ENCODE assay signal across 8 cellular contexts in the genomic region with DNA sequence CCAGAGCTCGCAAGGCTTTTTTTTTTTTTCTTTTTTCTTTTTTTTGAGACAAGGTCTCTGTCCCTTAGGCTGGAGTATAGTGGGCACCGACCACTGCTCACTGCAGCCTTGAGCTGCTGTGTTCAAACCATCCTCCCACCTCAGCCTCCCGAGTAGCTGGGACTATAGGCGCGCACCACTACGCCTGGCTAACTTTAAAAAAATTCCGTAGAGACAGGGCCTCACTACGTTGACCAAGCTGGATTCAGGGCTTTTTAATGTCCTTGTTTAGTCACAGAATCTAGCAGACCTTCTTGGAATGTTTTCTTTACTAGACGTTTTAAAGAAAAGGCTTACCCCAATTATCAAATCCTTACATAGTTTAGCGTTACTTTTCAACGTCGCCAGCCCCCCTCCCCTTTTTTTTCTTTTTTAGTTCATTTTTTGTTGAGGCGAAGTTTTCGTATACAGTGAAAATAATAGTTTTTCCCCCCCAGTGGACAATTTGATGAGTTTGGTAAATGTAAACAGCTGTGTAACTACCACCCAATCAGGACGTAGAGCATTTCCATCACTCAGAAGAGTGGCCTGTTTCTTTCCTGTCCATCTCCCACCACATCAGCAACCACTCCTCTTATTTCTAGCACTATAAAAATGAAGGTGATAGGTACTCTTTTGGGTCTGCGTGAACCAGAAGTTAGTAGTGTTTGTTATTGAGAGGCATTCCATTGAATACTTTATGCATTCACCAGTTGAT. TPM values are rescaled to one million over a fixed set of nuclear protein-coding genes. Genes with fewer than 3 reads are reported as not detected.
DNase-seq lines count a peak whose midpoint lies in the region; TF ChIP-seq lines count a peak whose summit lies in the region.

No MANE protein-coding gene starts in this region.

- H3K18ac ChIP-seq in neuronal stem cell (ENCODE audit: low read length): peak overlapping the region; percentile 72

- no peaks in the 10 kb centered on the region for H3K9me2 ChIP-seq in Loucy (replicated peaks; ENCODE audit: low read depth, low read length)

- H3K36me3 ChIP-seq in Loucy (ENCODE audit: insufficient read depth, low read length): no peaks in the 10 kb centered on the region; the same call in 1 of the 2 replicates
- no peaks in the 10 kb centered on the region for H3K36me3 ChIP-seq in duodenal mucosa (ENCODE audit: control insufficient read depth in 1 of 2, insufficient read depth in 2 of 2, low read length in 2 of 2)
- H3K36me3 ChIP-seq in neuronal stem cell (replicated peaks in 1 of 2; ENCODE audit: control insufficient read depth in 2 of 2, insufficient read depth in 2 of 2, low read length in 2 of 2): peaks cover 0 to 26% of the 10 kb centered on the region in 2 donors

- no peaks in the 10 kb centered on the region for H3K79me1 ChIP-seq in neuronal stem cell (ENCODE audit: low read depth, low read length)

- no peak overlapping the region for H3K23ac ChIP-seq in neuronal stem cell (ENCODE audit: low read depth, low read length, poor library complexity)

- H3K4me2 ChIP-seq in Loucy (ENCODE audit: low read depth, low read length, poor library complexity, severe bottlenecking): peak overlapping the region; percentile 67
- H3K4me2 ChIP-seq in neuronal stem cell (ENCODE audit: insufficient read depth, low read length, poor library complexity, severe bottlenecking): peak overlapping the region; percentile 43

- peaks cover 28% of the 10 kb centered on the region for H3K4me1 ChIP-seq in Loucy (ENCODE audit: insufficient read depth, low read length, poor library complexity, severe bottlenecking)
- H3K4me1 ChIP-seq in duodenal mucosa (ENCODE audit: control insufficient read depth in 1 of 2, insufficient read depth in 2 of 2, low read length in 2 of 2): peaks cover 7 to 9% of the 10 kb centered on the region in 2 donors
- H3K4me1 ChIP-seq in neuronal stem cell (ENCODE audit: control insufficient read depth in 2 of 2, insufficient read depth in 1 of 2, low read depth in 1 of 2, low read length in 2 of 2): peaks cover 1 to 9% of the 10 kb centered on the region in 2 donors

- no peak overlapping the region for H2BK15ac ChIP-seq in neuronal stem cell (ENCODE audit: low read length)

- TF ChIP-seq CTCF in Loucy (conservative IDR thresholded peaks at IDR 0.05; ENCODE audit: low read length) (no peak), GM13976 (IDR thresholded peaks at IDR 0.05; ENCODE audit: borderline replicate concordance, control extremely low read depth, extremely low read depth, insufficient read depth, missing control alignments) (no peak)

- peak overlapping the region; percentile 84 for H3K4me3 ChIP-seq in Loucy (ENCODE audit: low read length, poor library complexity, severe bottlenecking)
- H3K4me3 ChIP-seq in duodenal mucosa (ENCODE audit: low read depth in 1 of 2, low read length in 2 of 2): peak overlapping the region; percentile 90 to 93
- H3K4me3 ChIP-seq in neuronal stem cell (ENCODE audit: low read length in 2 of 2): peak overlapping the region; percentile 74

- no peak overlapping the region for H3K4ac ChIP-seq in neuronal stem cell (ENCODE audit: low read length)

- no peak overlapping the region for H2BK12ac ChIP-seq in neuronal stem cell (ENCODE audit: low read length)

- no peaks in the 10 kb centered on the region for H3F3A ChIP-seq in Loucy (ENCODE audit: low read depth)

- H3K9ac ChIP-seq in Loucy (ENCODE audit: low read depth, low read length, poor library complexity, severe bottlenecking) (peak overlapping the region; percentile 70), duodenal mucosa (ENCODE audit: low read depth in 1 of 2, low read length in 2 of 2) (peak overlapping the region; percentile 25 to 75), neuronal stem cell (ENCODE audit: low read depth, low read length, poor library complexity) (no peak overlapping the region)

- H3K27ac ChIP-seq in duodenal mucosa (ENCODE audit: low read depth, low read length): no peak overlapping the region
- H3K27ac ChIP-seq in neuronal stem cell (replicated peaks; ENCODE audit: low read length): peak overlapping the region; percentile 44

- H3K27me3 ChIP-seq in Loucy (ENCODE audit: insufficient read depth, low read length, poor library complexity, severe bottlenecking) (no peaks in the 10 kb centered on the region), duodenal mucosa (ENCODE audit: control insufficient read depth in 1 of 2, insufficient read depth in 2 of 2, low read length in 2 of 2) (no peaks in the 10 kb centered on the region), neuronal stem cell (ENCODE audit: control insufficient read depth in 3 of 3, insufficient read depth in 3 of 3, low read depth in 1 of 3, low read length in 3 of 3) (no peaks in the 10 kb centered on the region)

- H2AFZ ChIP-seq in Loucy (ENCODE audit: low read length): peak overlapping the region; percentile 98
- peak overlapping the region; percentile 83 for H2AFZ ChIP-seq in neuronal stem cell (ENCODE audit: low read length)

- H3K14ac ChIP-seq in neuronal stem cell (ENCODE audit: low read length): no peak overlapping the region

- H4K20me1 ChIP-seq in Loucy (ENCODE audit: insufficient read depth, low read length, poor library complexity, severe bottlenecking): peaks cover 16% of the 10 kb centered on the region

- H2BK5ac ChIP-seq in neuronal stem cell (ENCODE audit: low read length): no peak overlapping the region

- DNase-seq in NCI-H2227 treated with DMSO at 0.1 percent for 48 hours (lab: John Stamatoyannopoulos, UW): peak; percentile 26
- DNase-seq in NCI-H2227 (lab: John Stamatoyannopoulos, UW; ENCODE audit: unreplicated experiment): no peak
- no peak for DNase-seq in neuronal stem cell (ENCODE audit: low spot score)
- no peak for DNase-seq in SHP77 treated with DMSO at 0.1 percent for 48 hours (lab: John Stamatoyannopoulos, UW)
- DNase-seq in GM13976 (ENCODE audit: low spot score): no peak
- no peak for DNase-seq in foreskin melanocyte

- peaks cover 43% of the 10 kb centered on the region for H3K79me2 ChIP-seq in Loucy (ENCODE audit: insufficient read depth, low read length)

- no peak overlapping the region for H2AK5ac ChIP-seq in neuronal stem cell (ENCODE audit: low read depth, low read length)

- in situ Hi-C loops in GM13976 (cut with MboI; ENCODE audit: low sequenced_read_pairs, unreplicated experiment): no loop called here

- no peak overlapping the region for H4K8ac ChIP-seq in neuronal stem cell (ENCODE audit: low read depth, low read length)

- H2BK120ac ChIP-seq in neuronal stem cell (ENCODE audit: low read depth, low read length): no peak overlapping the region

- H3K9me3 ChIP-seq in Loucy (ENCODE audit: insufficient read depth, low read depth, low read length) (no peaks in the 10 kb centered on the region), duodenal mucosa (ENCODE audit: control insufficient read depth in 1 of 2, low read length in 2 of 2) (no peaks in the 10 kb centered on the region), neuronal stem cell (replicated peaks in 1 of 2; ENCODE audit: control insufficient read depth in 2 of 2, insufficient read depth in 1 of 2, low read depth in 1 of 2, low read length in 2 of 2) (peaks cover 0 to 7% of the 10 kb centered on the region in 2 donors)

- WGBS in neuronal stem cell (ENCODE audit: extremely low coverage in 2 of 2, insufficient read length in 2 of 2, insufficient replicate concordance in 1 of 2), 2 donors: no CpG with 5 or more reads among the region's 16 CpGs

- no peak overlapping the region for H4K91ac ChIP-seq in neuronal stem cell (ENCODE audit: low read depth, low read length, poor library complexity)

RNA-seq across cellular contexts. Expression of gene DLGAP5, which starts 0.7 kb away (rescaled TPM):
- polyA plus RNA-seq in neuronal stem cell (2013, experiment 1 of 2): 124 TPM
- 125 TPM for polyA plus RNA-seq in neuronal stem cell (2013, experiment 2 of 2)
